In genomic region chr1:182374101-182374834, GRCh38 we compare ENCODE assay signal across 21 cellular contexts. TPM values are rescaled to one million over a fixed set of nuclear protein-coding genes. Genes with fewer than 3 reads are reported as not detected.
DNase-seq lines count a peak whose midpoint lies in the region; ATAC-seq and TF ChIP-seq lines count a peak whose summit lies in the region.
"Had no signal": no experiment of that assay in that cellular context is flagged by ENCODE, and none has a peak within 500 bp of the region (broad histone marks: within the 10 kb centered on the region; RNA-seq: fewer than 3 reads in every experiment).

No MANE protein-coding gene starts in this region.

- H3K27ac ChIP-seq in MM.1S (ENCODE audit: low read length): no peak overlapping the region
- no peak overlapping the region for H3K27ac ChIP-seq in foreskin keratinocyte

- H3K27me3 ChIP-seq in MM.1S (replicated peaks; ENCODE audit: insufficient read depth, low read length) (no peaks in the 10 kb centered on the region), foreskin keratinocyte (no peaks in the 10 kb centered on the region)

- H3K79me2 ChIP-seq in MM.1S (ENCODE audit: low read length): no peaks in the 10 kb centered on the region

- H3K4me2 ChIP-seq in MM.1S (ENCODE audit: low read depth, low read length): no peak overlapping the region

- ATAC-seq in sciatic nerve (peak; percentile 8), HG03520 (IDR thresholded peaks at IDR 0.05; ENCODE audit: unreplicated experiment) (no peak), foreskin keratinocyte (no peak)
- ATAC-seq: HepG2, Panc1 had no signal

- H4K20me1 ChIP-seq in MM.1S (ENCODE audit: insufficient read depth, low read length): no peaks in the 10 kb centered on the region

- no peaks in the 10 kb centered on the region for H3K36me3 ChIP-seq in MM.1S (replicated peaks; ENCODE audit: insufficient read depth, low read length)
- H3K36me3 ChIP-seq: BE2C had no signal

- no peak overlapping the region for H3K4me3 ChIP-seq in MM.1S (ENCODE audit: low read length)

- no peaks in the 10 kb centered on the region for H3K9me3 ChIP-seq in MM.1S (replicated peaks; ENCODE audit: insufficient read depth, low read length)
- H3K9me3 ChIP-seq: BE2C had no signal

- H3F3A ChIP-seq in MM.1S (ENCODE audit: insufficient read depth, low read length): no peaks in the 10 kb centered on the region

- intact Hi-C loops in sciatic nerve (cut with DNase I): no loop called here

- no peaks in the 10 kb centered on the region for H3K9me2 ChIP-seq in MM.1S (replicated peaks; ENCODE audit: insufficient read depth, low read length)

- no peak overlapping the region for H2AFZ ChIP-seq in MM.1S (ENCODE audit: low read length)

- no peaks in the 10 kb centered on the region for H3K4me1 ChIP-seq in MM.1S (ENCODE audit: low read length)
- peaks cover 7% of the 10 kb centered on the region for H3K4me1 ChIP-seq in foreskin keratinocyte
- H3K4me1 ChIP-seq: BE2C had no signal

- TF ChIP-seq CTCF in MM.1S (IDR thresholded peaks at IDR 0.05; ENCODE audit: low read length) (no peak), foreskin keratinocyte (conservative IDR thresholded peaks at IDR 0.05) (no peak)

- DNase-seq in NCI-H1694 treated with DMSO at 0.1 percent for 48 hours (lab: John Stamatoyannopoulos, UW) (peak; percentile 42), NCI-H1694 (lab: John Stamatoyannopoulos, UW) (no peak), MM.1S (peak; percentile 25), fibroblast of peridontal ligament (ENCODE audit: extremely low read depth) (peak; percentile 31), sciatic nerve (ENCODE audit: low spot score) (no peak), foreskin keratinocyte (no peak), kidney tubule cell (ENCODE audit: low spot score) (no peak)
- DNase-seq: BE2C; CD4-positive, CD25-positive, alpha-beta regulatory T cell; COR-L47; DMS53; GOT3; KG1; NCI-H1417; NCI-H1930; NCI-H226; NCI-H524 had no signal

- H3K9ac ChIP-seq in MM.1S (ENCODE audit: low read length): no peak overlapping the region

RNA-seq across cellular contexts. Expression of gene GLUL, which starts 17.3 kb away (rescaled TPM):
- total RNA-seq in sciatic nerve: 1,285 TPM
- total RNA-seq in foreskin keratinocyte: 525 and 901 TPM in 2 replicates
- polyA plus RNA-seq in foreskin keratinocyte: 132 and 282 TPM in 2 replicates

RNA-seq across cellular contexts. Expression of gene TEDDM1, which starts 26.2 kb away (rescaled TPM):
- total RNA-seq in sciatic nerve (not detected), foreskin keratinocyte (not detected in 2 replicates)
- not detected in 2 replicates for polyA plus RNA-seq in foreskin keratinocyte
- total RNA-seq: A172; CD4-positive, CD25-positive, alpha-beta regulatory T cell; HepG2 had no signal
- polyA plus RNA-seq: HepG2 had no signal

Comparison
In these comparisons a context has a peak if more than half of its experiments do, and no peak if none do; other contexts are left out.
1. DNase-seq: peak in NCI-H1694 treated with DMSO at 0.1 percent for 48 hours (single experiment), MM.1S (single experiment) and fibroblast of peridontal ligament (single experiment); none in NCI-H1694 (single experiment), sciatic nerve (single experiment), foreskin keratinocyte (0 of 2) and kidney tubule cell (single experiment).